Comparison of ENCODE assay signal across 12 cellular contexts in the genomic region with DNA sequence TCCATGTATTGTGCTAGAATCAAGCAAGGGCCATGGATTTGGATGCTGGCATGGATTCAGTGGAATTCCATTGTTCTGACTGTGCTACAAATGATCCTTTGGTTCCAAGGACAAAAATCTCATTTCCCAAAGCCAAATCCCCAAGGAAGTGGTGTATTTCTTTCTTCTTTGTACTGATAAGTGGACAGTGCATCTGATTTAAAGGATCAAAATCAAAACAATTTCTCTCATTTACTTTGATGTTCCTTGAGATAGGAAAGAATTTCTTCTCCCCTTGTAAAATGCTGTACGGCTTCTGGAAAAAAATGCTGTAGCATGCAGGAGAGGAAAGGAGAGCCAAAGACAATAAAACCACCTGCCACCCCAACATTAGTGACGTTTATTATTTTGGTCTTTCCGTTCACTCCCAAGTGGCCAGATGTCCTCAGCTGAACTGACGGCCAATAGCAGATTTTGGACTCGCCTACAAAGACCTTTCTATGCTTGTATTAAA.
DNase-seq lines count a peak whose midpoint lies in the region; ATAC-seq and TF ChIP-seq lines count a peak whose summit lies in the region.
"Had no signal": no experiment of that assay in that cellular context is flagged by ENCODE, and none has a peak within 500 bp of the region (broad histone marks: within the 10 kb centered on the region; RNA-seq: fewer than 3 reads in every experiment).

No MANE protein-coding gene starts in this region.

- ATAC-seq in HG02884 (IDR thresholded peaks at IDR 0.05; ENCODE audit: unreplicated experiment) (no peak), HG03175 (IDR thresholded peaks at IDR 0.05; ENCODE audit: unreplicated experiment) (no peak)

- no peak for TF ChIP-seq CTCF in fibroblast of mammary gland (conservative IDR thresholded peaks at IDR 0.05; ENCODE audit: control insufficient read depth, insufficient read depth, low read depth, low read length)

- DNase-seq in G401 (ENCODE audit: low spot score) (peak; percentile 3), NCI-H446 (lab: John Stamatoyannopoulos, UW) (peak; percentile 92 to 94), fibroblast of mammary gland (ENCODE audit: low read depth) (peak; percentile 79), pulmonary artery endothelial cell (ENCODE audit: low read depth, low spot score) (peak; percentile 63), GOT3 (lab: John Stamatoyannopoulos, UW) (no peak), middle frontal gyrus (ENCODE audit: extremely low spot score, low spot score) (no peak)
- DNase-seq: Caco-2, colonic mucosa, NCI-H524 treated with DMSO at 0.1 percent for 48 hours, psoas muscle had no signal

- in situ Hi-C loops in G401 (cut with HindIII; ENCODE audit: low sequenced_read_pairs), result no loop called here

- no peak overlapping the region for H3K4me3 ChIP-seq in fibroblast of mammary gland (ENCODE audit: control insufficient read depth, low read depth, low read length)
- H3K4me3 ChIP-seq: colonic mucosa, psoas muscle had no signal

Comparison
In these comparisons a context has a peak if more than half of its experiments do, and no peak if none do; other contexts are left out.
1. DNase-seq: peak in G401 (single experiment), NCI-H446 (2 of 2), fibroblast of mammary gland (single experiment) and pulmonary artery endothelial cell (single experiment); none in GOT3 (single experiment) and middle frontal gyrus (single experiment).